1 cellular context compared by ENCODE assay signal in the genomic region with DNA sequence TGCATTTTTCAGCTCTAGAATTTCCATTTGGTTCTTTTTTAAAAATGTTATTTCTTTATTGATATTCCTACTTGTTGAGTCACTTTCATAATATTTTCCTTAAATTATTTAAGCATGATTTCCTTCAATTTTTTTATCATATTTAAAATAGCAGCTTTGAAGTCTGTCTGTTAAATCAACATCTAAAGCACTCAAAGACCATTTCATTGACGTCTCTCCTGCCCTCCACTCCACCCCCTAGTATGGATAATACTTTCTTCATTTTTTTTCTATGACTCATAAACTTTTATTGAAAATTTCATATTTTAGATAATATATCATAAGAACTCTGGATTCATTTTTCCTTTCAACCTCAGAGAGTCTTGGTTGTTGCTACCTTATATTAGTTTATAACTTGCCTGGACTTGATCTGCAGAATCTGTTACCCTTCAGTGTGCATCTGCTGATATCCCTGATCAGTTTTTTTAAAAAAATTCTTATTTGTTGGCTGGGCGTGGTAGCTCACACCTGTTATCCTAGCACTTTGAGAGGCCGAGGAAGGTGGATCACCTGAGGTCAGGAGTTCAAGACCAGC.
TF ChIP-seq lines count a peak whose summit lies in the region.

No MANE protein-coding gene starts in this region.

TF ChIP-seq in WTC11, 78 proteins besides CTCF, POLR2A, EP300 and RAD21 (continued from another document):
- TF ChIP-seq ZNF416 (CRISPR knock-in tag; IDR thresholded peaks at IDR 0.05) (no peak), NR2C2 (CRISPR knock-in tag; IDR thresholded peaks at IDR 0.05) (no peak), PRRX2 (CRISPR knock-in tag; IDR thresholded peaks at IDR 0.05) (no peak)
